Comparison of ENCODE assay signal across 13 cellular contexts in genomic region chr19:1166872-1167573, GRCh38. TPM values are rescaled to one million over a fixed set of nuclear protein-coding genes. Genes with fewer than 3 reads are reported as not detected.
DNase-seq lines count a peak whose midpoint lies in the region; ATAC-seq and TF ChIP-seq lines count a peak whose summit lies in the region.
"Had no signal": no experiment of that assay in that cellular context is flagged by ENCODE, and none has a peak within 500 bp of the region (broad histone marks: within the 10 kb centered on the region; RNA-seq: fewer than 3 reads in every experiment).

No MANE protein-coding gene starts in this region.

- no peak overlapping the region for H3K14ac ChIP-seq in neuronal stem cell (ENCODE audit: low read length)

- peak overlapping the region; percentile 44 for H3K18ac ChIP-seq in neuronal stem cell (ENCODE audit: low read length)

- H4K8ac ChIP-seq in neuronal stem cell (ENCODE audit: low read depth, low read length): no peak overlapping the region

- H2AK5ac ChIP-seq in neuronal stem cell (ENCODE audit: low read depth, low read length): peak overlapping the region; percentile 25

- peaks cover 28% of the 10 kb centered on the region for H3K79me1 ChIP-seq in neuronal stem cell (ENCODE audit: low read depth, low read length)

- no peak for TF ChIP-seq POLR2A in esophagus squamous epithelium (IDR thresholded peaks at IDR 0.05)

- peaks cover 0 to 33% (median 0%) of the 10 kb centered on the region in 3 donors for H3K36me3 ChIP-seq in esophagus squamous epithelium
- H3K36me3 ChIP-seq in neuronal stem cell (replicated peaks in 1 of 2; ENCODE audit: control insufficient read depth in 2 of 2, insufficient read depth in 2 of 2, low read length in 2 of 2): peaks cover 9 to 22% of the 10 kb centered on the region in 2 donors
- H3K36me3 ChIP-seq: transverse colon had no signal

- H3K27me3 ChIP-seq in esophagus squamous epithelium (no peaks in the 10 kb centered on the region), neuronal stem cell (ENCODE audit: control insufficient read depth in 3 of 3, insufficient read depth in 3 of 3, low read depth in 1 of 3, low read length in 3 of 3) (no peaks in the 10 kb centered on the region)
- H3K27me3 ChIP-seq: transverse colon had no signal

- no peak for ATAC-seq in Right ventricle myocardium inferior
- no peak for ATAC-seq in Right ventricle myocardium superior (ENCODE audit: poor library complexity)
- no peak for ATAC-seq in HG02678 (IDR thresholded peaks at IDR 0.05; ENCODE audit: unreplicated experiment)
- ATAC-seq: activated T-helper 17 cell treated with anti-CD3 and anti-CD28 coated beads, Interleukin-2, amount 50 U/mL, for 72 hours had no signal

- H2BK12ac ChIP-seq in neuronal stem cell (ENCODE audit: low read length): no peak overlapping the region

- H3K4me3 ChIP-seq in esophagus squamous epithelium (peak overlapping the region in 2 of 4 donors; percentile 38 to 87), neuronal stem cell (ENCODE audit: low read length in 2 of 2) (no peak overlapping the region)
- H3K4me3 ChIP-seq: transverse colon had no signal

- intact Hi-C loops in Right ventricle myocardium inferior (cut with DNase I): no loop called here
- intact Hi-C loops in Right ventricle myocardium superior (cut with DNase I): no loop called here
- intact Hi-C loops in esophagus squamous epithelium (cut with DNase I): loop anchor here (10.0 kb wide), 1 partner anchor 52 kb away; no protein-coding TSS in a partner anchor

- no peak overlapping the region for H3K4ac ChIP-seq in neuronal stem cell (ENCODE audit: low read length)

- H3K27ac ChIP-seq in esophagus squamous epithelium (peak overlapping the region; percentile 89 to 100 (median 96)), neuronal stem cell (replicated peaks; ENCODE audit: low read length) (no peak overlapping the region)
- H3K27ac ChIP-seq: HL-60 had no signal

- H4K91ac ChIP-seq in neuronal stem cell (ENCODE audit: low read depth, low read length, poor library complexity): no peak overlapping the region

- peak overlapping the region; percentile 63 for H3K9ac ChIP-seq in neuronal stem cell (ENCODE audit: low read depth, low read length, poor library complexity)

- H3K4me1 ChIP-seq in esophagus squamous epithelium: peaks cover 54 to 80% (median 55%) of the 10 kb centered on the region in 3 donors
- peaks cover 5 to 13% of the 10 kb centered on the region in 2 donors for H3K4me1 ChIP-seq in neuronal stem cell (ENCODE audit: control insufficient read depth in 2 of 2, insufficient read depth in 1 of 2, low read depth in 1 of 2, low read length in 2 of 2)

- peak overlapping the region; percentile 67 for H2BK120ac ChIP-seq in neuronal stem cell (ENCODE audit: low read depth, low read length)

- no peak for TF ChIP-seq CTCF in esophagus squamous epithelium (IDR thresholded peaks at IDR 0.05)

- H3K9me3 ChIP-seq in esophagus squamous epithelium: no peaks in the 10 kb centered on the region
- H3K9me3 ChIP-seq in neuronal stem cell (replicated peaks in 1 of 2; ENCODE audit: control insufficient read depth in 2 of 2, insufficient read depth in 1 of 2, low read depth in 1 of 2, low read length in 2 of 2): peaks cover 4 to 13% of the 10 kb centered on the region in 2 donors
- H3K9me3 ChIP-seq: transverse colon had no signal

- H2BK5ac ChIP-seq in neuronal stem cell (ENCODE audit: low read length): no peak overlapping the region

- peak; percentile 50 for DNase-seq in Right ventricle myocardium inferior (ENCODE audit: missing footprints)
- no peak for DNase-seq in Right ventricle myocardium superior
- no peak for DNase-seq in esophagus squamous epithelium (lab: John Stamatoyannopoulos, UW)
- no peak for DNase-seq in neuronal stem cell (ENCODE audit: low spot score)
- peak; percentile 43 for DNase-seq in ureter (ENCODE audit: low spot score)
- DNase-seq in DMS53 treated with DMSO at 0.1 percent for 48 hours (lab: John Stamatoyannopoulos, UW; ENCODE audit: unreplicated experiment): no peak
- DNase-seq in COLO668 (lab: John Stamatoyannopoulos, UW; ENCODE audit: unreplicated experiment): no peak
- DNase-seq: NCI-H1105 treated with DMSO at 0.1 percent for 48 hours, nucleus accumbens, transverse colon had no signal

- peak overlapping the region; percentile 71 for H3K23ac ChIP-seq in neuronal stem cell (ENCODE audit: low read depth, low read length, poor library complexity)

- H3K4me2 ChIP-seq in neuronal stem cell (ENCODE audit: insufficient read depth, low read length, poor library complexity, severe bottlenecking): no peak overlapping the region

- H2AFZ ChIP-seq in neuronal stem cell (ENCODE audit: low read length): no peak overlapping the region

- WGBS in esophagus squamous epithelium, 2 donors: 74% methylated on average over 11 of the region's 33 CpGs; no CpG with 5 or more reads in 1 of the 2 donors
- no CpG with 5 or more reads among the region's 33 CpGs for WGBS in neuronal stem cell (ENCODE audit: extremely low coverage in 2 of 2, insufficient read length in 2 of 2, insufficient replicate concordance in 1 of 2), 2 donors

- peak overlapping the region; percentile 43 for H2BK15ac ChIP-seq in neuronal stem cell (ENCODE audit: low read length)

RNA-seq across cellular contexts. Expression of gene SBNO2, which starts 7.0 kb away (rescaled TPM):
- total RNA-seq in Right ventricle myocardium inferior: 14.7 TPM
- 15.1 TPM for total RNA-seq in Right ventricle myocardium superior
- total RNA-seq in esophagus squamous epithelium: 10 to 100 TPM; 31.3 to 84.3 (median 68.3) TPM
- 13.3 TPM for polyA plus RNA-seq in neuronal stem cell (2013, experiment 1 of 2)
- polyA plus RNA-seq in neuronal stem cell (2013, experiment 2 of 2): 13.9 TPM
- 122 TPM for total RNA-seq in ureter

RNA-seq across cellular contexts. Expression of gene STK11, which starts 38.6 kb away (rescaled TPM):
- 49.9 TPM for total RNA-seq in Right ventricle myocardium inferior
- total RNA-seq in Right ventricle myocardium superior: 54.8 TPM
- 10 to 100 TPM; 59.3 to 68.5 (median 61.6) TPM for total RNA-seq in esophagus squamous epithelium
- 35.0 TPM for polyA plus RNA-seq in neuronal stem cell (2013, experiment 1 of 2)
- 34.0 TPM for polyA plus RNA-seq in neuronal stem cell (2013, experiment 2 of 2)
- total RNA-seq in ureter: 51.2 TPM

Comparison
In these comparisons a context has a peak if more than half of its experiments do, and no peak if none do; other contexts are left out.
1. DNase-seq: peak in Right ventricle myocardium inferior (single experiment) and ureter (single experiment); none in Right ventricle myocardium superior (single experiment), esophagus squamous epithelium (single experiment), neuronal stem cell (single experiment), DMS53 treated with DMSO at 0.1 percent for 48 hours (single experiment) and COLO668 (single experiment).